ENCODE assay signal across 22 cellular contexts in the genomic region with DNA sequence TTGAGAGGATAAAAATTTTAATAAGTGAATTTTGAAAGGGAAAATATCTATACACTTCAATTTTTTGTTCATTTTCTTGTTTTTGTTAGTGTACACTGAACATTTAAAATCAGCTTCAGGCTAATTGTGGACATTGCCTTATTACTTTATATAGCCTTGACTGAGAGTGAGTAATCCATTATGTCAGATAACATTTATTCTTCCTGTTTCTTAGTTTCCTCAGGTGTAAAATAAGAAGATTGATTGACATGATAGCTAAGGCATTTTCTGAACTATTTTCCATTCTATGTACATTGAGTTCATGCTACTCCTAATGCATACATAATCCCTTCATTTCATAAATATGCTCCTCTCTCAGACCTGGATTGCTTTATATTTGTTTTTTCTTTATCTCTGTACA.
"Had no signal": no experiment of that assay in that cellular context is flagged by ENCODE, and none has a peak within 500 bp of the region (broad histone marks: within the 10 kb centered on the region; RNA-seq: fewer than 3 reads in every experiment).

No MANE protein-coding gene starts in this region.

- H3K27ac ChIP-seq: dorsolateral prefrontal cortex, heart right ventricle, neutrophil, psoas muscle, right lobe of liver, spleen, tibial artery, upper lobe of left lung, uterus had no signal

- H3K36me3 ChIP-seq: heart right ventricle, neutrophil, right lobe of liver, spleen, tibial artery, upper lobe of left lung, uterus had no signal

- H3K4me1 ChIP-seq: heart right ventricle, psoas muscle, right lobe of liver, spleen, upper lobe of left lung, uterus had no signal

- H3K4me3 ChIP-seq: dorsolateral prefrontal cortex, heart right ventricle, psoas muscle, right lobe of liver, spleen, tibial artery, upper lobe of left lung, uterus had no signal

- H3K27me3 ChIP-seq: heart right ventricle, neutrophil, right lobe of liver, spleen, tibial artery, upper lobe of left lung, uterus had no signal

- H3K9me3 ChIP-seq: heart right ventricle, neutrophil, psoas muscle, right lobe of liver, tibial artery, upper lobe of left lung, uterus had no signal

- DNase-seq: dorsolateral prefrontal cortex; effector CD8-positive, alpha-beta T cell; heart right ventricle; hypothalamus; islet precursor cell; mammary epithelial cell; naive thymus-derived CD4-positive, alpha-beta T cell; nephron progenitor cell; psoas muscle; retina; right lobe of liver; spleen; stimulated activated CD4-positive, alpha-beta T cell treated with anti-CD3 and anti-CD28 coated beads, Interleukin-15, amount 100 ng/mL, for 24 hours; stimulated activated CD4-positive, alpha-beta T cell treated with anti-CD3 and anti-CD28 coated beads, Interleukin-1b, Interleukin-23, amount 100 ng/mL, for 48 hours; stimulated activated CD4-positive, alpha-beta T cell treated with anti-CD3 and anti-CD28 coated beads, Interleukin-4, amount 100 ng/mL, for 24 hours; tibial artery; upper lobe of left lung; uterus had no signal

- ATAC-seq: esophagus mucosa; heart right ventricle; left lobe of liver; naive thymus-derived CD4-positive, alpha-beta T cell; psoas muscle; right lobe of liver; stimulated activated memory B cell treated with anti-CD40 and anti-IgM and Interleukin-4, amounts not matched to agents 10 μg/mL and 1 μg/mL and 100 μg/mL, for 72 hours had no signal
